In the genomic region with DNA sequence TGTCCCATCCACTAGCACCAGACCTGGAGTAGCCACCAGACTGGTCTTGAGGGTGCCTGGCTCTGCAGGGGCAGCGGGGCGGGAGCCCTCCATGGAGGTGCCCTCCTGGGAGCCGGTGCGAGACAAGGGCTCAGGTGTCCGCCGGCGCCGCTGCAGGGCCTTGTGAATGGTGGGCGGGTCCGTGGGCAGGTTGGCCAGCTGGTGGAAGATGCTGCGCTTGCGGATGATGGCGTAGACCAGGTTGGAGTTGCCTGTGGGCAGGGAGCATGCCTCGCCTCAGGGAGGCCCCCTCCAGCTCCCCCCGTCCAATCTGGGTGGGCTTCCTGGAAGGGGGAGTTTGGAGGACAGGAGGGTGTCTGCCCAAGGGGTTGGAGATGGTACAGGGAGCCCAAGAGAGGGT, we compare ENCODE assay signal across 10 cellular contexts. TPM values are rescaled to one million over a fixed set of nuclear protein-coding genes. Genes with fewer than 3 reads are reported as not detected.
"Had no signal": no experiment of that assay in that cellular context is flagged by ENCODE, and none has a peak within 500 bp of the region (broad histone marks: within the 10 kb centered on the region; RNA-seq: fewer than 3 reads in every experiment).

No MANE protein-coding gene starts in this region.

- H3K9ac ChIP-seq: GM23248 had no signal

- H3K27ac ChIP-seq: GM23248 had no signal

- H3K4me3 ChIP-seq: GM23248, K562 had no signal

- DNase-seq: GM23248, GOT3, H9, HCEC 1CT, HFFc6, IMR-90, KG1 had no signal

- ATAC-seq: K562 had no signal

- H2AFZ ChIP-seq: GM23248 had no signal

RNA-seq across cellular contexts. Expression of a gene that starts 18.4 kb away (rescaled TPM):
- total RNA-seq: GM23248, H4, H9, HFFc6, HT-29, IMR-90, K562 had no signal
- polyA plus RNA-seq: GM23248, IMR-90, K562 had no signal

RNA-seq across cellular contexts. Expression of a gene that starts 18.4 kb away (rescaled TPM):
- total RNA-seq: GM23248 had no signal
- polyA plus RNA-seq: GM23248 had no signal

RNA-seq across cellular contexts. Expression of a gene that starts 30.0 kb away (rescaled TPM):
- total RNA-seq: GM23248, H4, HFFc6, HT-29, IMR-90 had no signal
- polyA plus RNA-seq: GM23248, IMR-90 had no signal

RNA-seq across cellular contexts. Expression of a gene that starts 31.1 kb away (rescaled TPM):
- total RNA-seq: GM23248, HFFc6, HT-29, IMR-90 had no signal
- polyA plus RNA-seq: GM23248, IMR-90 had no signal
